ENCODE assay signal across 8 cellular contexts in genomic region chr22:23533328-23533762, GRCh38. TPM values are rescaled to one million over a fixed set of nuclear protein-coding genes. Genes with fewer than 3 reads are reported as not detected.
A peak's percentile ranks its signal among the peaks of the same experiment; 100 is the strongest.
DNase-seq lines count a peak whose midpoint lies in the region; ATAC-seq, FAIRE-seq and TF ChIP-seq lines count a peak whose summit lies in the region.

No MANE protein-coding gene starts in this region.

- ATAC-seq in SK-N-SH treated with all-trans-retinoic acid at 6 μM for 48 hours: peak; percentile 66

- no peaks in the 10 kb centered on the region for H3K9me3 ChIP-seq in esophagus squamous epithelium
- H3K9me3 ChIP-seq in spleen: no peaks in the 10 kb centered on the region

- H3K36me3 ChIP-seq in esophagus squamous epithelium: no peaks in the 10 kb centered on the region
- no peaks in the 10 kb centered on the region for H3K36me3 ChIP-seq in spleen

- intact Hi-C loops in esophagus squamous epithelium (cut with DNase I) (loop anchor here (10.0 kb wide), 1 partner anchor 311 kb away; no protein-coding TSS in a partner anchor), spleen (cut with DNase I; ENCODE audit: low total_unique reads) (loop anchor here (10.0 kb wide), 1 partner anchor 129 kb away; no protein-coding TSS in a partner anchor)

- TF ChIP-seq POLR2A in esophagus squamous epithelium (IDR thresholded peaks at IDR 0.05): no peak
- TF ChIP-seq POLR2A in spleen (IDR thresholded peaks at IDR 0.05): no peak

- DNase-seq in activated T-cell treated with anti-CD3 and anti-CD28 coated beads for 24 hours (ENCODE audit: low read depth) (peak; percentile 16), activated T-cell treated with anti-CD3 and anti-CD28 coated beads for 4 hours (no peak), esophagus squamous epithelium (lab: John Stamatoyannopoulos, UW) (no peak), spleen (peak; percentile 74), frontal cortex (ENCODE audit: low spot score in 2 of 2) (no peak), CD1c-positive myeloid dendritic cell (ENCODE audit: extremely low spot score) (no peak), medulla oblongata (ENCODE audit: extremely low spot score) (no peak)

- H3K4me1 ChIP-seq in esophagus squamous epithelium (peaks cover 0 to 6% (median 0%) of the 10 kb centered on the region in 3 donors), spleen (peaks cover 0 to 44% (median 20%) of the 10 kb centered on the region in 6 donors)

- FAIRE-seq in frontal cortex (lab: Jason Lieb, UNC): no peak

- H3K27me3 ChIP-seq in esophagus squamous epithelium: peaks cover 0 to 87% (median 0%) of the 10 kb centered on the region in 4 donors
- H3K27me3 ChIP-seq in spleen (replicated peaks in 1 of 7): peaks cover 0 to 7% (median 0%) of the 10 kb centered on the region in 7 donors

- TF ChIP-seq CTCF in esophagus squamous epithelium (IDR thresholded peaks at IDR 0.05): peak in 4 of 6 experiments; percentile 20 to 53 (median 35)
- TF ChIP-seq CTCF in spleen (IDR thresholded peaks at IDR 0.05 in 8 of 11, conservative IDR thresholded peaks at IDR 0.05 in 3 of 11): peak in 8 of 11 experiments; percentile 17 to 48 (median 26)

- H3K4me3 ChIP-seq in esophagus squamous epithelium (no peak overlapping the region), spleen (no peak overlapping the region)

- WGBS in esophagus squamous epithelium, 2 donors: 37 to 38% methylated on average over 8 to 9 of the region's 9 CpGs
- 27 to 37% (median 35%) methylated on average over 9 of the region's 9 CpGs for WGBS in spleen, 5 donors

- H3K27ac ChIP-seq in esophagus squamous epithelium: no peak overlapping the region
- H3K27ac ChIP-seq in spleen: peak overlapping the region in 3 of 8 donors; percentile 15 to 61 (median 25)

TF ChIP-seq in SK-N-SH treated with all-trans-retinoic acid at 6 μM for 48 hours, 23 proteins besides CTCF, POLR2A, EP300 and RAD21:
- TF ChIP-seq CSDC2 (CRISPR knock-in tag; IDR thresholded peaks at IDR 0.05) (peak; percentile 72; the same call in 1 of the 2 replicates), TCF4 (CRISPR knock-in tag; IDR thresholded peaks at IDR 0.05; ENCODE audit: borderline replicate concordance) (no peak)

RNA-seq across cellular contexts. Expression of gene IGLL1, which starts 46.7 kb away (rescaled TPM):
- not detected for total RNA-seq in esophagus squamous epithelium
- not detected for total RNA-seq in spleen
- under 1 TPM in 1 of 3 donors, not detected in 2; 0.26 TPM for polyA plus RNA-seq in spleen
- total RNA-seq in frontal cortex: not detected

Comparison
In these comparisons a context has a peak if more than half of its experiments do, and no peak if none do; other contexts are left out.
1. DNase-seq: peak in activated T-cell treated with anti-CD3 and anti-CD28 coated beads for 24 hours (single experiment) and spleen (single experiment); none in activated T-cell treated with anti-CD3 and anti-CD28 coated beads for 4 hours (single experiment), esophagus squamous epithelium (single experiment), frontal cortex (0 of 2), CD1c-positive myeloid dendritic cell (single experiment) and medulla oblongata (single experiment).